8 cellular contexts compared by ENCODE assay signal in the genomic region with DNA sequence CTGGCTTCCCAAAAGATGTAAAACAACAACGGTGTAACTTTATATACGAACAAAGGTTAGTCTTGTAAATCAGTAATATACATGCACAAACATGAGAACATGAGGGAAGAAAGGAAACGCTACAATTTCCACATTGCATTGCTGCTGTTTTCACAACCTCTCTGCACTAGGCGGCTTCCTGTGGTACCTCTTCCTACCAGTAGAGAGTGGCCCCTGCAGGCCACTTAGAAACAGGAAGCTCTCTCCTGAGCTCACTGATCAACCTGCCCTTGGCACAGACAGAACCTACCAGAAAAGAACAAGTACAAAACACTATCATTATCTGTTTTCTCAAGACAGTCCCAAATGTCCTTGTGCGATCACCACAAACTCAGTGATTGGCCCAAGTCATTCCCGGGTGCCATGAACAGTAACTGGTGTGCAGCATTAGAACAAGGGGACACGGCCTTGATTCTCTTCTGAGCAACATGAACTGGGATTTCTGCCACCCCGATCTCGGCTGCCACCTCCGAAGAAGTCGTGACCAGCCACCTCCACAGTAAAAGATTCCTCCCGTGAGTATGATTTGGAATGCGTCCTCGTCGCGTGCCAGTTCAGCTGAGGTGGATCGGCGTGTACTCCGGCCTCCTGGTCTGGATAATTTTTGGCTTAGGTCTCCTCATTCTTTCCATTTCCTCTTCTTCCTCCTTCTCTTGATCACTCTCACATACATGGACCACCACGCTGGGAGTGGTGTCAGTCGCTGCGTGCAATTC. TPM values are rescaled to one million over a fixed set of nuclear protein-coding genes. Genes with fewer than 3 reads are reported as not detected.
DNase-seq lines count a peak whose midpoint lies in the region; ATAC-seq and TF ChIP-seq lines count a peak whose summit lies in the region.

No MANE protein-coding gene starts in this region.

- peak; percentile 48 for TF ChIP-seq CTCF in DND-41 (IDR thresholded peaks at IDR 0.05; ENCODE audit: borderline replicate concordance, extremely low read depth, low read length, poor library complexity, severe bottlenecking)

- no peak overlapping the region for H3K4me2 ChIP-seq in DND-41 (ENCODE audit: insufficient read depth, low read length)

- in situ Hi-C loops in KBM-7 (cut with MboI; ENCODE audit: low pct_unique_long_range_greater_than_20kb, low sequenced_read_pairs): no loop called here

- peaks cover 67% of the 10 kb centered on the region for H3K36me3 ChIP-seq in DND-41 (ENCODE audit: insufficient read depth, low read length)

- H3K4me3 ChIP-seq in DND-41 (ENCODE audit: low read depth in 1 of 2, low read length in 2 of 2): no peak overlapping the region

- H3K27ac ChIP-seq in DND-41 (ENCODE audit: low read length): no peak overlapping the region

- H2AFZ ChIP-seq in DND-41 (ENCODE audit: low read depth, low read length): no peak overlapping the region

- H4K20me1 ChIP-seq in DND-41 (ENCODE audit: insufficient read depth, low read length): no peaks in the 10 kb centered on the region

- H3K4me1 ChIP-seq in DND-41 (ENCODE audit: insufficient read depth, low read length): no peaks in the 10 kb centered on the region

- ATAC-seq in DND-41 (ENCODE audit: insufficient read depth, low read depth) (peak; percentile 74), HG02588 (IDR thresholded peaks at IDR 0.05; ENCODE audit: unreplicated experiment) (no peak), GM21576 (IDR thresholded peaks at IDR 0.05; ENCODE audit: unreplicated experiment) (no peak)

- H3K79me2 ChIP-seq in DND-41 (ENCODE audit: insufficient read depth, low read length): no peaks in the 10 kb centered on the region

- DNase-seq in DND-41 (no peak), KBM-7 (peak; percentile 69), amniotic epithelial cell (ENCODE audit: low read depth) (peak; percentile 52), lung microvascular endothelial cell (ENCODE audit: low read depth in 2 of 2) (peak; percentile 23 to 70), medulla oblongata (ENCODE audit: extremely low spot score) (no peak)
- no peak for DNase-seq in stimulated activated CD4-positive, alpha-beta T cell treated with anti-CD3 and anti-CD28 coated beads, Interleukin-4, amount 100 ng/mL, for 1 hour

- H3K9ac ChIP-seq in DND-41 (ENCODE audit: low read depth, low read length): no peak overlapping the region

- no peaks in the 10 kb centered on the region for H3K27me3 ChIP-seq in DND-41 (ENCODE audit: insufficient read depth, low read length, poor library complexity)

- H3K9me3 ChIP-seq in DND-41 (ENCODE audit: insufficient read depth, low read length, severe bottlenecking): no peaks in the 10 kb centered on the region

RNA-seq across cellular contexts. Expression of a gene that starts 5.7 kb away (rescaled TPM):
- total RNA-seq in lung microvascular endothelial cell: 0.22 and 0.40 TPM in 2 replicates

Comparison
In these comparisons a context has a peak if more than half of its experiments do, and no peak if none do; other contexts are left out.
1. DNase-seq: peak in KBM-7 (single experiment), amniotic epithelial cell (single experiment) and lung microvascular endothelial cell (2 of 2); none in DND-41 (single experiment), medulla oblongata (single experiment) and stimulated activated CD4-positive, alpha-beta T cell treated with anti-CD3 and anti-CD28 coated beads, Interleukin-4, amount 100 ng/mL, for 1 hour (single experiment).